In genomic region chr21:36535618-36536241, GRCh38 we compare ENCODE assay signal across 9 cellular contexts.
DNase-seq lines count a peak whose midpoint lies in the region; ATAC-seq and TF ChIP-seq lines count a peak whose summit lies in the region.
"Had no signal": no experiment of that assay in that cellular context is flagged by ENCODE, and none has a peak within 500 bp of the region (broad histone marks: within the 10 kb centered on the region; RNA-seq: fewer than 3 reads in every experiment).

No MANE protein-coding gene starts in this region.

- H3K27ac ChIP-seq in coronary artery = no peak overlapping the region
- H3K27ac ChIP-seq: pancreas had no signal

- TF ChIP-seq CTCF in coronary artery (IDR thresholded peaks at IDR 0.05) = no peak

- DNase-seq in coronary artery (ENCODE audit: low spot score) (peak; percentile 33), COLO668 (lab: John Stamatoyannopoulos, UW; ENCODE audit: unreplicated experiment) (no peak), HCEC 1CT (no peak), NCI-H1436 (lab: John Stamatoyannopoulos, UW) (no peak)
- DNase-seq: activated T-cell treated with anti-CD3 and anti-CD28 coated beads, Interleukin-2, amount 50 U/mL, for 1 hour; pancreas had no signal

- ATAC-seq in GM18907 (IDR thresholded peaks at IDR 0.05; ENCODE audit: unreplicated experiment) (peak; percentile 86), GM21526 (IDR thresholded peaks at IDR 0.05; ENCODE audit: low FRiP score, unreplicated experiment) (peak; percentile 56), HG03159 (IDR thresholded peaks at IDR 0.05; ENCODE audit: unreplicated experiment) (peak; percentile 64)

- no peak overlapping the region for H3K4me3 ChIP-seq in coronary artery
- H3K4me3 ChIP-seq: pancreas had no signal
